In the genomic region with DNA sequence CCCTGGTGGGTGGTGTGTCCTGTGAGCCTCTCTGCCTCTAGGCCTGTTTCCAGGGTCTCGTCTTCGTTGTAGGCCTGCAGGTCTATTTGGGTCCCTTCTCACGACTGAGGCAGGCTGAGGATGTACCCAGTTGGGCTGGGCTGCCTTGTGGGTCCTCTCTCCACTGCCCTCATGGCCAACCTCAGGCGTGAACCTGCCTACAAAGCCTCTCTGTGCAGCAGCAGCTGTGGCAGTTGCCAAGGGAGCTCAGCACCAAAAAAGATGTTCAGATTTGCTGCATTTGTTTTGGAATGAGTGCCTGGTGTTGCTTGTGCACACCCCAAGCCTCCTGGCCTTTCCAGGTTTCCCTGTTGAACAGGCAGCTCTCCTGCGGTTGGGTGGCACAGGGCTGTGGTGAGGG, we compare ENCODE assay signal across 9 cellular contexts. TPM values are rescaled to one million over a fixed set of nuclear protein-coding genes. Genes with fewer than 3 reads are reported as not detected.
DNase-seq lines count a peak whose midpoint lies in the region; ATAC-seq and TF ChIP-seq lines count a peak whose summit lies in the region.
"Had no signal": no experiment of that assay in that cellular context is flagged by ENCODE, and none has a peak within 500 bp of the region (broad histone marks: within the 10 kb centered on the region; RNA-seq: fewer than 3 reads in every experiment).

No MANE protein-coding gene starts in this region.

- H3K79me1 ChIP-seq in mesendoderm (ENCODE audit: low read length): peaks cover 47% of the 10 kb centered on the region

- no peak overlapping the region for H3K56ac ChIP-seq in mesendoderm (ENCODE audit: low read length)

- no peak for TF ChIP-seq CTCF in tibial artery (IDR thresholded peaks at IDR 0.05)

- H2AK5ac ChIP-seq in mesendoderm (ENCODE audit: low read length): no peak overlapping the region

- no peak for ATAC-seq in naive B cell (ENCODE audit: low read depth in 2 of 2)
- ATAC-seq in GM21619 (IDR thresholded peaks at IDR 0.05; ENCODE audit: unreplicated experiment): no peak

- H3K4me3 ChIP-seq in tibial artery: no peak overlapping the region
- H3K4me3 ChIP-seq in mesendoderm (ENCODE audit: low read length): no peak overlapping the region

- peaks cover 100% of the 10 kb centered on the region for H3K4me1 Mint-ChIP-seq in activated T-cell treated with anti-CD3 and anti-CD28 coated beads, Interleukin-2, amount 50 U/mL, for 24 hours (ENCODE audit: low read depth)
- peaks cover 98% of the 10 kb centered on the region for H3K4me1 Mint-ChIP-seq in activated naive CD8-positive, alpha-beta T cell treated with anti-CD3 and anti-CD28 coated beads for 36 hours
- peaks cover 88 to 100% (median 100%) of the 10 kb centered on the region in 3 donors for H3K4me1 Mint-ChIP-seq in naive B cell

- H3K36me3 Mint-ChIP-seq in activated T-cell treated with anti-CD3 and anti-CD28 coated beads, Interleukin-2, amount 50 U/mL, for 24 hours (ENCODE audit: low read depth): peaks cover 34% of the 10 kb centered on the region
- peaks cover 5% of the 10 kb centered on the region for H3K36me3 Mint-ChIP-seq in activated naive CD8-positive, alpha-beta T cell treated with anti-CD3 and anti-CD28 coated beads for 36 hours
- H3K36me3 Mint-ChIP-seq in naive B cell: no peaks in the 10 kb centered on the region

- H3K18ac ChIP-seq in mesendoderm (ENCODE audit: low read length): no peak overlapping the region

- peak overlapping the region; percentile 71 to 72 for H3K27ac ChIP-seq in tibial artery
- H3K27ac ChIP-seq in mesendoderm (ENCODE audit: low read depth, low read length): no peak overlapping the region

- H3K27ac Mint-ChIP-seq in activated T-cell treated with anti-CD3 and anti-CD28 coated beads, Interleukin-2, amount 50 U/mL, for 24 hours: peak overlapping the region; percentile 98
- peak overlapping the region; percentile 74 for H3K27ac Mint-ChIP-seq in activated naive CD8-positive, alpha-beta T cell treated with anti-CD3 and anti-CD28 coated beads for 36 hours
- peak overlapping the region in 4 of 6 donors; percentile 36 to 87 (median 65) for H3K27ac Mint-ChIP-seq in naive B cell

- H4K8ac ChIP-seq in mesendoderm (ENCODE audit: low read depth, low read length): no peak overlapping the region

- no CpG with 5 or more reads among the region's 5 CpGs for WGBS in mesendoderm (ENCODE audit: extremely low coverage, insufficient coverage, low lambda C conversion rate)

- no peak overlapping the region for H3K9ac ChIP-seq in mesendoderm (ENCODE audit: low read length)

- no peaks in the 10 kb centered on the region for H3K9me3 Mint-ChIP-seq in activated T-cell treated with anti-CD3 and anti-CD28 coated beads, Interleukin-2, amount 50 U/mL, for 24 hours
- H3K9me3 Mint-ChIP-seq in activated naive CD8-positive, alpha-beta T cell treated with anti-CD3 and anti-CD28 coated beads for 36 hours: no peaks in the 10 kb centered on the region
- H3K9me3 Mint-ChIP-seq in naive B cell: no peaks in the 10 kb centered on the region

- H3K4me1 ChIP-seq in tibial artery: peaks cover 0 to 92% (median 69%) of the 10 kb centered on the region in 4 donors
- no peaks in the 10 kb centered on the region for H3K4me1 ChIP-seq in mesendoderm (ENCODE audit: control insufficient read depth, low read depth, low read length)

- H4K5ac ChIP-seq in mesendoderm (ENCODE audit: low read length): no peak overlapping the region

- H2BK5ac ChIP-seq in mesendoderm (ENCODE audit: low read length): no peak overlapping the region

- no peaks in the 10 kb centered on the region for H3K9me3 ChIP-seq in tibial artery

- H3K4me2 ChIP-seq in mesendoderm (ENCODE audit: low read length): no peak overlapping the region

- H3K36me3 ChIP-seq in tibial artery (no peaks in the 10 kb centered on the region), mesendoderm (ENCODE audit: control insufficient read depth, insufficient read depth, low read length) (no peaks in the 10 kb centered on the region)

- H3K4me3 Mint-ChIP-seq in activated T-cell treated with anti-CD3 and anti-CD28 coated beads, Interleukin-2, amount 50 U/mL, for 24 hours: no peak overlapping the region
- peak overlapping the region; percentile 7 for H3K4me3 Mint-ChIP-seq in activated naive CD8-positive, alpha-beta T cell treated with anti-CD3 and anti-CD28 coated beads for 36 hours
- H3K4me3 Mint-ChIP-seq in naive B cell: peak overlapping the region in 6 of 8 donors; percentile 60 to 88 (median 80)

- H2BK120ac ChIP-seq in mesendoderm (ENCODE audit: low read depth, low read length): no peak overlapping the region

- H3K27me3 Mint-ChIP-seq in activated T-cell treated with anti-CD3 and anti-CD28 coated beads, Interleukin-2, amount 50 U/mL, for 24 hours: no peaks in the 10 kb centered on the region
- no peaks in the 10 kb centered on the region for H3K27me3 Mint-ChIP-seq in activated naive CD8-positive, alpha-beta T cell treated with anti-CD3 and anti-CD28 coated beads for 36 hours
- H3K27me3 Mint-ChIP-seq in naive B cell: no peaks in the 10 kb centered on the region

- peak; percentile 32 for DNase-seq in activated T-cell treated with anti-CD3 and anti-CD28 coated beads, Interleukin-2, amount 50 U/mL, for 24 hours
- no peak for DNase-seq in activated T-cell treated with anti-CD3 and anti-CD28 coated beads for 4 hours
- DNase-seq in activated naive CD8-positive, alpha-beta T cell treated with anti-CD3 and anti-CD28 coated beads for 36 hours: no peak
- no peak for DNase-seq in naive B cell
- no peak for DNase-seq in tibial artery
- DNase-seq in inferior parietal cortex (ENCODE audit: extremely low spot score): no peak
- no peak for DNase-seq in mesendoderm
- DNase-seq: NCI-H2029 treated with DMSO at 0.1 percent for 48 hours had no signal

- no peak overlapping the region for H3K23ac ChIP-seq in mesendoderm (ENCODE audit: low read length)

- H3K27me3 ChIP-seq in tibial artery (no peaks in the 10 kb centered on the region), mesendoderm (ENCODE audit: insufficient read depth, low read length, poor library complexity) (no peaks in the 10 kb centered on the region)

- H2BK15ac ChIP-seq in mesendoderm (replicated peaks; ENCODE audit: low read depth): no peak overlapping the region

- H3K79me2 ChIP-seq in mesendoderm (ENCODE audit: control insufficient read depth, insufficient read depth, low read length): peaks cover 22% of the 10 kb centered on the region

- H3K4ac ChIP-seq in mesendoderm (ENCODE audit: low read depth, low read length): no peak overlapping the region

- intact Hi-C loops in tibial artery (cut with DNase I; ENCODE audit: low total_unique reads): no loop called here

RNA-seq across cellular contexts. Expression of a gene that starts 13.4 kb away (rescaled TPM):
- 100 to 1,000 TPM; 110 to 111 TPM for total RNA-seq in activated naive CD8-positive, alpha-beta T cell treated with anti-CD3 and anti-CD28 coated beads for 36 hours
- polyA plus RNA-seq in naive B cell (ENCODE audit: low read depth in 6 of 6): 10 to 100 TPM; 16.6 to 58.8 (median 40.0) TPM
- 28.4 TPM for polyA plus RNA-seq in mesendoderm (2013, experiment 1 of 2)
- polyA plus RNA-seq in mesendoderm (2013, experiment 2 of 2): 29.2 TPM
